19 cellular contexts compared by ENCODE assay signal in the genomic region with DNA sequence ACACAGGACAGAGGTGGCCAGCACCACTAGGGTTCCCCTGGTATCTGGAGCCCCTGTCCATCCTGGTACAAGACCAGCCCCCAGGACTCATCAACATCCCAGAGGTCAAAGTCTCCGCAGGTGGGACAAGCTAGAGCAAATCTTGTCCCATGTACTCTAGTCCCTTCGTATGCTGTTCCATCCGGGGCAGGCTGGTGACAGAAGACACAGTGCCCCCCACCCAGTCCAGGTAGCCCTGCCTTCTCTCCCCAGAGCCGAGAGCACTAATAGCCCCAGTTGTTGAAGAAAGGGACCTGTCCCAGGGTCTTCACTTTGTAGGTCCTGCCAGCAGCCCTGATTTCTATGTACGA. TPM values are rescaled to one million over a fixed set of nuclear protein-coding genes. Genes with fewer than 3 reads are reported as not detected.
DNase-seq lines count a peak whose midpoint lies in the region; ATAC-seq, FAIRE-seq and TF ChIP-seq lines count a peak whose summit lies in the region.
"Had no signal": no experiment of that assay in that cellular context is flagged by ENCODE, and none has a peak within 500 bp of the region (broad histone marks: within the 10 kb centered on the region; RNA-seq: fewer than 3 reads in every experiment).

No MANE protein-coding gene starts in this region.

- H3K27ac Mint-ChIP-seq in mesothelial cell of epicardium, result peak overlapping the region; percentile 64
- H3K27ac Mint-ChIP-seq: activated CD4-positive, alpha-beta T cell treated with anti-CD3 and anti-CD28 coated beads, Interleukin-2, amount 10 ng/mL, durations not matched to agents 24 days and 14 days; memory B cell had no signal

- TF ChIP-seq EP300 in A549 (IDR thresholded peaks at IDR 0.05), result no peak

- H4K20me1 ChIP-seq in smooth muscle cell (ENCODE audit: low read depth), result no peaks in the 10 kb centered on the region

- no peaks in the 10 kb centered on the region for H3K36me3 ChIP-seq in smooth muscle cell (ENCODE audit: low read depth)
- H3K36me3 ChIP-seq: SJSA1 had no signal

- H3K4me2 ChIP-seq in A549 (peak overlapping the region; percentile 82; the same call in 2 of the 3 replicates), smooth muscle cell (peak overlapping the region; percentile 77)

- no peak for TF ChIP-seq RAD21 in A549 (conservative IDR thresholded peaks at IDR 0.05 in 1 of 2, IDR thresholded peaks at IDR 0.05 in 1 of 2)

- no peaks in the 10 kb centered on the region for H3K79me2 ChIP-seq in smooth muscle cell (ENCODE audit: low read depth)

- H3K4me3 ChIP-seq in A549, result no peak overlapping the region
- H3K4me3 ChIP-seq in smooth muscle cell, result no peak overlapping the region

- H3K4me1 Mint-ChIP-seq in mesothelial cell of epicardium, result peaks cover 55% of the 10 kb centered on the region
- H3K4me1 Mint-ChIP-seq: activated CD4-positive, alpha-beta T cell treated with anti-CD3 and anti-CD28 coated beads, Interleukin-2, amount 10 ng/mL, durations not matched to agents 24 days and 14 days; CD4-positive, alpha-beta memory T cell had no signal

- FAIRE-seq in A549 (lab: Jason Lieb, UNC), result no peak
- FAIRE-seq: endometrium, frontal cortex had no signal

- H3F3A ChIP-seq in smooth muscle cell (ENCODE audit: low read depth), result peaks cover 5% of the 10 kb centered on the region

- no peak overlapping the region for H3K9ac ChIP-seq in smooth muscle cell (ENCODE audit: low read depth)

- peaks cover 16% of the 10 kb centered on the region for H3K27me3 ChIP-seq in smooth muscle cell (ENCODE audit: low read depth)

- TF ChIP-seq CTCF in A549 (IDR thresholded peaks at IDR 0.05) (no peak), mesothelial cell of epicardium (IDR thresholded peaks at IDR 0.05; ENCODE audit: unreplicated experiment) (no peak), smooth muscle cell (IDR thresholded peaks at IDR 0.05; ENCODE audit: borderline replicate concordance, insufficient read depth, poor library complexity, severe bottlenecking) (no peak)

- H3K9me3 Mint-ChIP-seq in mesothelial cell of epicardium, result peaks cover 2% of the 10 kb centered on the region
- H3K9me3 Mint-ChIP-seq: activated CD4-positive, alpha-beta T cell treated with anti-CD3 and anti-CD28 coated beads, Interleukin-2, amount 10 ng/mL, durations not matched to agents 24 days and 14 days; memory B cell had no signal

- DNase-seq in A549 (ENCODE audit: low read depth in 1 of 2, low spot score in 1 of 2) (no peak), caudate nucleus (lab: John Stamatoyannopoulos, UW) (no peak), mesothelial cell of epicardium (ENCODE audit: low spot score in 2 of 2, unreplicated experiment in 2 of 2) (no peak), smooth muscle cell (lab: John Stamatoyannopoulos, UW; ENCODE audit: unreplicated experiment) (no peak), GDM1 (lab: John Stamatoyannopoulos, UW) (no peak)
- DNase-seq: activated CD4-positive, alpha-beta T cell treated with anti-CD3 and anti-CD28 coated beads, Interleukin-2, amount 10 ng/mL, durations not matched to agents 24 days and 14 days; activated naive CD4-positive, alpha-beta T cell treated with anti-CD3 and anti-CD28 coated beads, Interleukin-2, amount 50 U/mL, for 16 hours; CD4-positive, alpha-beta memory T cell; EL; GOT3; occipital lobe had no signal

- no peaks in the 10 kb centered on the region for H3K36me3 Mint-ChIP-seq in mesothelial cell of epicardium

- no peak overlapping the region for H3K4me3 Mint-ChIP-seq in mesothelial cell of epicardium
- H3K4me3 Mint-ChIP-seq: activated CD4-positive, alpha-beta T cell treated with anti-CD3 and anti-CD28 coated beads, Interleukin-2, amount 10 ng/mL, durations not matched to agents 24 days and 14 days; CD4-positive, alpha-beta memory T cell; memory B cell had no signal

- no peak for ATAC-seq in A549
- no peak for ATAC-seq in GM18858 (IDR thresholded peaks at IDR 0.05; ENCODE audit: unreplicated experiment)
- no peak for ATAC-seq in GM19328 (IDR thresholded peaks at IDR 0.05; ENCODE audit: unreplicated experiment)
- no peak for ATAC-seq in GM21786 (IDR thresholded peaks at IDR 0.05; ENCODE audit: unreplicated experiment)

- peaks cover 68% of the 10 kb centered on the region for H3K27me3 Mint-ChIP-seq in mesothelial cell of epicardium (ENCODE audit: low read depth)

- no peaks in the 10 kb centered on the region for H3K9me3 ChIP-seq in A549
- H3K9me3 ChIP-seq in smooth muscle cell (replicated peaks; ENCODE audit: low read depth), result no peaks in the 10 kb centered on the region
- H3K9me3 ChIP-seq: SJSA1 had no signal

- H3K4me1 ChIP-seq in A549 (peaks cover 14% of the 10 kb centered on the region), smooth muscle cell (ENCODE audit: low read depth) (no peaks in the 10 kb centered on the region)

- POLR2A ChIA-PET in A549 (lab: Yijun Ruan, JAX), result no interaction called here

- 72% methylated on average over 5 of the region's 5 CpGs for WGBS in A549 (ENCODE audit: missing lambda C conversion rate)
- 96% methylated on average over 5 of the region's 5 CpGs for WGBS in smooth muscle cell (ENCODE audit: low lambda C conversion rate)

- H3K27ac ChIP-seq in A549 (peak overlapping the region in 1 of 2 experiments; percentile 22; a peak in 1 of 6 replicates), caudate nucleus (ENCODE audit: low read depth, low read length) (peak overlapping the region; percentile 93), smooth muscle cell (ENCODE audit: low read depth) (peak overlapping the region; percentile 69)
- H3K27ac ChIP-seq: SJSA1 had no signal

- TF ChIP-seq POLR2A in A549 (IDR thresholded peaks at IDR 0.05; ENCODE audit: low read length), result no peak

- CTCF ChIA-PET in A549 (lab: Yijun Ruan, JAX), result interaction anchor here (0.7 to 11.5 kb wide), 12 partner anchors 9 to 1257 kb away, joined by 3 to 117 read pairs (median 6); partner anchors contain the start of gene PCK1

- peak overlapping the region; percentile 21 for H2AFZ ChIP-seq in smooth muscle cell (ENCODE audit: low read depth)

TF ChIP-seq in A549, 52 proteins besides CTCF, POLR2A, EP300 and RAD21:
- no peak for TF ChIP-seq HMGXB4 (CRISPR knock-in tag; IDR thresholded peaks at IDR 0.05; ENCODE audit: borderline replicate concordance)
- TF ChIP-seq NR3C1 (IDR thresholded peaks at IDR 0.05), result no peak
- no peak for TF ChIP-seq FOXS1 (CRISPR knock-in tag; IDR thresholded peaks at IDR 0.05)
- TF ChIP-seq FOSB (CRISPR knock-in tag; IDR thresholded peaks at IDR 0.05), result no peak

RNA-seq across cellular contexts. Expression of gene PCK1, which starts 21.1 kb away (rescaled TPM):
- polyA plus RNA-seq in A549 (2011; rRNA removed) (0.12 and 0.21 TPM in 2 replicates), A549 (2017; fragmentation: RNase III; extraction: RNeasy Plus Mini Kit Qiagen cat#74134 plus additional on column Dnase treatment) (0.04 to 0.07 TPM in 2 of 3 replicates, not detected in the other), smooth muscle cell (not detected in 2 replicates)
- polyA plus RNA-seq in A549 (2012; cell fraction: cytosol; rRNA removed), result 0.03 TPM in 1 of 2 replicates, not detected in the other
- 0.05 and 0.12 TPM in 2 replicates for polyA plus RNA-seq in A549 (2012; cell fraction: nucleus; rRNA removed)
- 1.8 and 1.9 TPM in 2 replicates for polyA minus RNA-seq in A549 (2011; rRNA and poly(A)+ RNA removed)
- total RNA-seq in mesothelial cell of epicardium (not detected in 3 replicates), smooth muscle cell (not detected in 2 replicates)
- total RNA-seq: activated CD4-positive, alpha-beta T cell treated with anti-CD3 and anti-CD28 coated beads, Interleukin-2, amount 10 ng/mL, durations not matched to agents 24 days and 14 days; CD4-positive, alpha-beta memory T cell; SJSA1 had no signal
- polyA plus RNA-seq: CD4-positive, alpha-beta memory T cell had no signal

RNA-seq across cellular contexts. Expression of gene ZBP1, which starts 38.2 kb away (rescaled TPM):
- polyA plus RNA-seq in A549 (2011; rRNA removed) (not detected in 2 replicates), A549 (2017; fragmentation: RNase III; extraction: RNeasy Plus Mini Kit Qiagen cat#74134 plus additional on column Dnase treatment) (0.05 to 0.07 TPM (median 0.05 TPM) in 3 replicates), smooth muscle cell (0.50 TPM in 1 of 2 replicates, not detected in the other)
- polyA plus RNA-seq in A549 (2012; cell fraction: cytosol; rRNA removed), result not detected in 2 replicates
- polyA plus RNA-seq in A549 (2012; cell fraction: nucleus; rRNA removed), result 0.02 and 0.05 TPM in 2 replicates
- polyA minus RNA-seq in A549 (2011; rRNA and poly(A)+ RNA removed), result not detected in 2 replicates
- total RNA-seq in mesothelial cell of epicardium (not detected in 3 replicates), smooth muscle cell (not detected in 2 replicates)
- total RNA-seq: frontal cortex, NCI-H460, occipital lobe, SJSA1 had no signal

RNA-seq across cellular contexts. Expression of gene CTCFL, which starts 57.1 kb away (rescaled TPM):
- polyA plus RNA-seq in A549 (2011; rRNA removed) (0.03 TPM in 1 of 2 replicates, not detected in the other), A549 (2017; fragmentation: RNase III; extraction: RNeasy Plus Mini Kit Qiagen cat#74134 plus additional on column Dnase treatment) (0.03 TPM in 2 of 3 replicates, not detected in the other), smooth muscle cell (not detected in 2 replicates)
- 0.04 and 0.06 TPM in 2 replicates for polyA plus RNA-seq in A549 (2012; cell fraction: cytosol; rRNA removed)
- polyA plus RNA-seq in A549 (2012; cell fraction: nucleus; rRNA removed), result 0.04 TPM in 1 of 2 replicates, not detected in the other
- 0.04 TPM in 1 of 2 replicates, not detected in the other for polyA minus RNA-seq in A549 (2011; rRNA and poly(A)+ RNA removed)
- total RNA-seq in mesothelial cell of epicardium (0.23 to 0.33 TPM (median 0.27 TPM) in 3 replicates), smooth muscle cell (not detected in 2 replicates)
- total RNA-seq: activated CD4-positive, alpha-beta T cell treated with anti-CD3 and anti-CD28 coated beads, Interleukin-2, amount 10 ng/mL, durations not matched to agents 24 days and 14 days; CD4-positive, alpha-beta memory T cell; frontal cortex; NCI-H460; occipital lobe; SJSA1 had no signal
- polyA plus RNA-seq: CD4-positive, alpha-beta memory T cell had no signal
